In genomic region chr11:1087279-1087960, GRCh38 we compare ENCODE assay signal across 25 cellular contexts. TPM values are rescaled to one million over a fixed set of nuclear protein-coding genes. Genes with fewer than 3 reads are reported as not detected.
DNase-seq lines count a peak whose midpoint lies in the region; ATAC-seq, FAIRE-seq and TF ChIP-seq lines count a peak whose summit lies in the region.
"Had no signal": no experiment of that assay in that cellular context is flagged by ENCODE, and none has a peak within 500 bp of the region (broad histone marks: within the 10 kb centered on the region; RNA-seq: fewer than 3 reads in every experiment).

No MANE protein-coding gene starts in this region.

- in situ Hi-C loops in HepG2 (cut with HindIII; ENCODE audit: extremely low pct_ligation_motif_present, low pct_unique_long_range_greater_than_20kb), result no loop called here

- peak; percentile 30 for DNase-seq in activated CD4-positive, CD25-positive, alpha-beta regulatory T cell treated with anti-CD3 and anti-CD28 coated beads, Interleukin-2, amount 50 U/mL, for 72 hours
- DNase-seq in activated CD4-positive, CD25-positive, alpha-beta regulatory T cell (lab: John Stamatoyannopoulos, UW), result no peak
- peak; percentile 13 for DNase-seq in left ventricle myocardium inferior
- no peak for DNase-seq in left ventricle myocardium superior
- no peak for DNase-seq in HepG2 (ENCODE audit: low spot score)
- DNase-seq in sigmoid colon, result peak; percentile 41
- DNase-seq: ACHN; CD4-positive, alpha-beta memory T cell; DMS 273 treated with DMSO at 0.1 percent for 48 hours; DMS79 treated with DMSO at 0.1 percent for 48 hours; MM.1S; NCI-H1048; NCI-H1417 treated with DMSO at 0.1 percent for 48 hours; NCI-H187 treated with DMSO at 0.1 percent for 48 hours; NCI-H2107; NCI-H446 treated with DMSO at 0.1 percent for 48 hours; NCI-H526 treated with DMSO at 0.1 percent for 48 hours; SHP77 treated with DMSO at 0.1 percent for 48 hours had no signal

- intact Hi-C loops in left ventricle myocardium inferior (cut with micrococcal nuclease) (no loop called here), left ventricle myocardium superior (cut with micrococcal nuclease) (no loop called here), HepG2 (cut with micrococcal nuclease; ENCODE audit: unreplicated experiment) (no loop called here), sigmoid colon (cut with DNase I) (no loop called here)

- TF ChIP-seq EP300 in HepG2 (IDR thresholded peaks at IDR 0.05; ENCODE audit: low read depth in 2 of 2, low read length in 2 of 2), result no peak
- TF ChIP-seq EP300 in HepG2 (CRISPR knock-in tag; IDR thresholded peaks at IDR 0.05; ENCODE audit: borderline replicate concordance), result no peak
- no peak for TF ChIP-seq EP300 in sigmoid colon (IDR thresholded peaks at IDR 0.05)

- H3K4me3 ChIP-seq in left ventricle myocardium inferior (no peak overlapping the region), HepG2 (replicated peaks in 1 of 3; ENCODE audit: insufficient read depth in 1 of 3, low read depth in 2 of 3, low read length in 3 of 3) (no peak overlapping the region), sigmoid colon (no peak overlapping the region)
- H3K4me3 ChIP-seq: BLaER1, GM23338, HAP-1 had no signal

- BruUV-seq in HepG2 (replicated peaks; lab: Mats Ljungman, UMichigan), result no TSS peak

- CTCF ChIA-PET in HepG2 (lab: Yijun Ruan, JAX; ENCODE audit: low intra/inter-chr PET ratio, low total read pairs), result no interaction called here

- H3K27ac ChIP-seq in left ventricle myocardium inferior (replicated peaks) (no peak overlapping the region), HepG2 (ENCODE audit: extremely low read length, insufficient read depth, low read length) (no peak overlapping the region), sigmoid colon (no peak overlapping the region)
- H3K27ac ChIP-seq: 22Rv1, BLaER1 had no signal

- no peak for TF ChIP-seq CTCF in left ventricle myocardium inferior (IDR thresholded peaks at IDR 0.05; ENCODE audit: borderline replicate concordance)
- no peak for TF ChIP-seq CTCF in HepG2 (CRISPR knock-in tag; IDR thresholded peaks at IDR 0.05)
- no peak for TF ChIP-seq CTCF in sigmoid colon (IDR thresholded peaks at IDR 0.05)

- H3K4me1 ChIP-seq in left ventricle myocardium inferior, result no peaks in the 10 kb centered on the region
- H3K4me1 ChIP-seq in HepG2 (ENCODE audit: insufficient read depth, low read length), result no peaks in the 10 kb centered on the region
- H3K4me1 ChIP-seq in sigmoid colon, result no peaks in the 10 kb centered on the region
- H3K4me1 ChIP-seq: BLaER1, Caco-2, HAP-1 had no signal

- TF ChIP-seq POLR2A in HepG2 (IDR thresholded peaks at IDR 0.05; ENCODE audit: insufficient read depth in 1 of 2, low read depth in 2 of 2, low read length in 2 of 2) (no peak), sigmoid colon (IDR thresholded peaks at IDR 0.05) (no peak)

- WGBS in HepG2 (ENCODE audit: low lambda C conversion rate), result no CpG with 5 or more reads among the region's 17 CpGs
- WGBS in sigmoid colon, 2 donors, result 92 to 95% methylated on average over 17 of the region's 17 CpGs

- H3K27me3 ChIP-seq in left ventricle myocardium inferior (ENCODE audit: low read depth) (peaks cover 29% of the 10 kb centered on the region), HepG2 (ENCODE audit: control insufficient read depth in 1 of 2, insufficient read depth in 2 of 2, low read length in 2 of 2) (peaks cover 18 to 63% of the 10 kb centered on the region in 2 experiments; a peak in 4 of 5 replicates), sigmoid colon (peaks cover 0 to 4% (median 0%) of the 10 kb centered on the region in 3 donors)
- H3K27me3 ChIP-seq: BLaER1 had no signal

- no peak overlapping the region for H2AFZ ChIP-seq in HepG2 (ENCODE audit: low read length)
- H2AFZ ChIP-seq: GM23338 had no signal

- H3K9me3 ChIP-seq in left ventricle myocardium inferior (replicated peaks) (no peaks in the 10 kb centered on the region), HepG2 (ENCODE audit: low read length) (no peaks in the 10 kb centered on the region), sigmoid colon (no peaks in the 10 kb centered on the region)
- H3K9me3 ChIP-seq: BLaER1, HAP-1 had no signal

- no peak for TF ChIP-seq RAD21 in HepG2 (CRISPR knock-in tag; IDR thresholded peaks at IDR 0.05)

- ATAC-seq in left ventricle myocardium superior, result no peak
- no peak for ATAC-seq in HepG2
- ATAC-seq in GM21529 (IDR thresholded peaks at IDR 0.05; ENCODE audit: unreplicated experiment), result no peak
- no peak for ATAC-seq in SK-N-SH treated with all-trans-retinoic acid at 6 μM for 48 hours

- no peaks in the 10 kb centered on the region for H4K20me1 ChIP-seq in HepG2 (ENCODE audit: insufficient read depth, low read length)
- H4K20me1 ChIP-seq: BLaER1 had no signal

- FAIRE-seq in HepG2 (lab: Jason Lieb, UNC), result no peak

- no peaks in the 10 kb centered on the region for H3K79me2 ChIP-seq in HepG2 (ENCODE audit: insufficient read depth, low read length)

- no peak overlapping the region for H3K9ac ChIP-seq in HepG2 (ENCODE audit: insufficient read depth, low read depth, low read length)
- H3K9ac ChIP-seq: BLaER1 had no signal

- no peak overlapping the region for H3K4me2 ChIP-seq in HepG2 (ENCODE audit: low read depth, low read length)
- H3K4me2 ChIP-seq: BLaER1, GM23338 had no signal

- POLR2A ChIA-PET in HepG2 (lab: Yijun Ruan, JAX), result no interaction called here

- H3K36me3 ChIP-seq in left ventricle myocardium inferior, result no peaks in the 10 kb centered on the region
- H3K36me3 ChIP-seq in HepG2 (replicated peaks in 1 of 2; ENCODE audit: control insufficient read depth in 1 of 2, insufficient read depth in 2 of 2, low read length in 2 of 2), result no peaks in the 10 kb centered on the region
- no peaks in the 10 kb centered on the region for H3K36me3 ChIP-seq in sigmoid colon
- H3K36me3 ChIP-seq: BLaER1, HAP-1 had no signal

TF ChIP-seq in HepG2, 621 proteins besides CTCF, POLR2A, EP300 and RAD21:
- TF ChIP-seq ZNF790 (CRISPR knock-in tag; IDR thresholded peaks at IDR 0.05; ENCODE audit: borderline replicate concordance), result no peak
- TF ChIP-seq ZNF263 (CRISPR knock-in tag; IDR thresholded peaks at IDR 0.05), result 0 out of 2 replicates have a peak, but pooled peaks have one; percentile 37

TF ChIP-seq in SK-N-SH treated with all-trans-retinoic acid at 6 μM for 48 hours, 23 proteins besides CTCF, POLR2A, EP300 and RAD21 (continues in another document):
- TF ChIP-seq ZFP3 (CRISPR knock-in tag; IDR thresholded peaks at IDR 0.05) (no peak), ARNTL (CRISPR knock-in tag; IDR thresholded peaks at IDR 0.05; ENCODE audit: borderline replicate concordance, low read depth) (no peak)

RNA-seq across cellular contexts. Expression of gene MUC2, which starts 12.7 kb away (rescaled TPM):
- total RNA-seq in left ventricle myocardium inferior (0.03 TPM), left ventricle myocardium superior (not detected), HepG2 (2016; rRNA removed; fragmentation: Illumina TruSeq; extraction: Trizol) (not detected in 2 replicates), sigmoid colon (1 to 10 TPM in 3 of 4 donors, not detected in 1; 2.5 to 8.0 (median 2.9) TPM)
- total RNA-seq in HepG2 (2016; cell fraction: cytosol; rRNA removed; fragmentation: Illumina TruSeq; extraction: Trizol; ENCODE audit: low read depth), result not detected in 2 replicates
- total RNA-seq in HepG2 (2016; cell fraction: insoluble cytoplasmic fraction; rRNA removed; fragmentation: Illumina TruSeq; extraction: Trizol), result not detected in 2 replicates
- not detected in 2 replicates for total RNA-seq in HepG2 (2016; cell fraction: membrane; rRNA removed; fragmentation: Illumina TruSeq; extraction: Trizol)
- total RNA-seq in HepG2 (2016; cell fraction: nucleus; rRNA removed; fragmentation: Illumina TruSeq; extraction: Trizol), result not detected in 2 replicates
- polyA plus RNA-seq in HepG2 (2011; rRNA removed) (under 0.01 TPM in 1 of 2 replicates, not detected in the other), sigmoid colon (100 to 1,000 TPM in 1 of 3 donors, 10 to 100 TPM in 2; 22.8 to 248 (median 40.2) TPM)
- polyA plus RNA-seq in HepG2 (2011; cell fraction: cytosol; rRNA removed), result not detected in 2 replicates
- polyA plus RNA-seq in HepG2 (2011; cell fraction: nucleus; rRNA removed), result under 0.01 and 0.02 TPM in 2 replicates
- not detected in 2 replicates for polyA plus RNA-seq in HepG2 (2012)
- polyA plus RNA-seq in HepG2 (2016; cell fraction: cytosol; fragmentation: Illumina TruSeq; extraction: Trizol; ENCODE audit: low read depth), result not detected in 2 replicates
- not detected in 2 replicates for polyA plus RNA-seq in HepG2 (2016; cell fraction: insoluble cytoplasmic fraction; fragmentation: Illumina TruSeq; extraction: Trizol; ENCODE audit: low read depth)
- polyA plus RNA-seq in HepG2 (2016; cell fraction: membrane; fragmentation: Illumina TruSeq; extraction: Trizol; ENCODE audit: low read depth), result not detected in 2 replicates
- polyA plus RNA-seq in HepG2 (2016; cell fraction: nucleus; fragmentation: Illumina TruSeq; extraction: Trizol; ENCODE audit: insufficient read depth, low read depth), result not detected in 2 replicates
- 0.22 TPM in 1 of 2 replicates, not detected in the other for polyA minus RNA-seq in HepG2 (2011; rRNA and poly(A)+ RNA removed; ENCODE audit: low replicate concordance)
- polyA minus RNA-seq in HepG2 (2011; cell fraction: cytosol; rRNA and poly(A)+ RNA removed), result not detected in 2 replicates
- polyA minus RNA-seq in HepG2 (2011; cell fraction: nucleus; rRNA and poly(A)+ RNA removed), result not detected in 2 replicates
- total RNA-seq: CD4-positive, alpha-beta memory T cell; GM23338 had no signal
- polyA plus RNA-seq: CD4-positive, alpha-beta memory T cell; GM23338 had no signal

RNA-seq across cellular contexts. Expression of gene MUC6, which starts 50.9 kb away (rescaled TPM):
- total RNA-seq in left ventricle myocardium inferior (not detected), left ventricle myocardium superior (not detected), HepG2 (2016; rRNA removed; fragmentation: Illumina TruSeq; extraction: Trizol) (not detected in 2 replicates), sigmoid colon (not detected)
- total RNA-seq in HepG2 (2016; cell fraction: cytosol; rRNA removed; fragmentation: Illumina TruSeq; extraction: Trizol; ENCODE audit: low read depth), result not detected in 2 replicates
- not detected in 2 replicates for total RNA-seq in HepG2 (2016; cell fraction: insoluble cytoplasmic fraction; rRNA removed; fragmentation: Illumina TruSeq; extraction: Trizol)
- total RNA-seq in HepG2 (2016; cell fraction: membrane; rRNA removed; fragmentation: Illumina TruSeq; extraction: Trizol), result not detected in 2 replicates
- not detected in 2 replicates for total RNA-seq in HepG2 (2016; cell fraction: nucleus; rRNA removed; fragmentation: Illumina TruSeq; extraction: Trizol)
- polyA plus RNA-seq in HepG2 (2011; rRNA removed) (not detected in 2 replicates), sigmoid colon (under 1 TPM in 2 of 3 donors, not detected in 1; under 0.01 to 0.04 TPM)
- not detected in 2 replicates for polyA plus RNA-seq in HepG2 (2011; cell fraction: cytosol; rRNA removed)
- not detected in 2 replicates for polyA plus RNA-seq in HepG2 (2011; cell fraction: nucleus; rRNA removed)
- 0.03 and 0.08 TPM in 2 replicates for polyA plus RNA-seq in HepG2 (2012)
- not detected in 2 replicates for polyA plus RNA-seq in HepG2 (2016; cell fraction: cytosol; fragmentation: Illumina TruSeq; extraction: Trizol; ENCODE audit: low read depth)
- polyA plus RNA-seq in HepG2 (2016; cell fraction: insoluble cytoplasmic fraction; fragmentation: Illumina TruSeq; extraction: Trizol; ENCODE audit: low read depth), result not detected in 2 replicates
- not detected in 2 replicates for polyA plus RNA-seq in HepG2 (2016; cell fraction: membrane; fragmentation: Illumina TruSeq; extraction: Trizol; ENCODE audit: low read depth)
- not detected in 2 replicates for polyA plus RNA-seq in HepG2 (2016; cell fraction: nucleus; fragmentation: Illumina TruSeq; extraction: Trizol; ENCODE audit: insufficient read depth, low read depth)
- polyA minus RNA-seq in HepG2 (2011; rRNA and poly(A)+ RNA removed; ENCODE audit: low replicate concordance), result not detected in 2 replicates
- polyA minus RNA-seq in HepG2 (2011; cell fraction: cytosol; rRNA and poly(A)+ RNA removed), result not detected in 2 replicates
- polyA minus RNA-seq in HepG2 (2011; cell fraction: nucleus; rRNA and poly(A)+ RNA removed), result not detected in 2 replicates
- total RNA-seq: Caco-2; CD4-positive, alpha-beta memory T cell; GM23338 had no signal
- polyA plus RNA-seq: GM23338 had no signal

Comparison
In these comparisons a context has a peak if more than half of its experiments do, and no peak if none do; other contexts are left out.
1. DNase-seq: peak in activated CD4-positive, CD25-positive, alpha-beta regulatory T cell treated with anti-CD3 and anti-CD28 coated beads, Interleukin-2, amount 50 U/mL, for 72 hours (single experiment), left ventricle myocardium inferior (single experiment) and sigmoid colon (single experiment); none in activated CD4-positive, CD25-positive, alpha-beta regulatory T cell (0 of 4), left ventricle myocardium superior (single experiment) and HepG2 (single experiment).